19 cellular contexts compared by ENCODE assay signal in genomic region chrX:14362731-14363130, GRCh38.
DNase-seq lines count a peak whose midpoint lies in the region; ATAC-seq and TF ChIP-seq lines count a peak whose summit lies in the region.
"Had no signal": no experiment of that assay in that cellular context is flagged by ENCODE, and none has a peak within 500 bp of the region (broad histone marks: within the 10 kb centered on the region; RNA-seq: fewer than 3 reads in every experiment).

No MANE protein-coding gene starts in this region.

- POLR2A ChIA-PET in BJ (lab: Charles Lee), result no interaction called here

- CTCF ChIA-PET in BJ (lab: Yijun Ruan, JAX), result interaction anchor here (1.2 kb wide), 1 partner anchor 23 kb away, joined by 4 read pairs; no protein-coding TSS in a partner anchor

- no peaks in the 10 kb centered on the region for H3K36me3 ChIP-seq in BJ (ENCODE audit: control insufficient read depth, insufficient read depth, low read length)

- no peak overlapping the region for H3K27ac Mint-ChIP-seq in stimulated activated naive CD8-positive, alpha-beta T cell treated with anti-CD3 and anti-CD28 coated beads, Interleukin-15, amount 100 ng/mL, for 72 hours
- H3K27ac Mint-ChIP-seq: CD4-positive, alpha-beta T cell had no signal

- DNase-seq in BJ (ENCODE audit: low read depth) (peak; percentile 37), M059J (ENCODE audit: low read depth) (peak; percentile 51), epithelial cell of prostate (ENCODE audit: low read depth, low spot score) (no peak), iris pigment epithelial cell (ENCODE audit: low read depth) (peak; percentile 11), NCI-H82 (lab: John Stamatoyannopoulos, UW) (no peak)
- no peak for DNase-seq in activated CD4-positive, alpha-beta T cell treated with anti-CD3 and anti-CD28 coated beads, Interleukin-2, amount 50 U/mL, for 1 hour
- DNase-seq in stimulated activated naive CD8-positive, alpha-beta T cell treated with anti-CD3 and anti-CD28 coated beads, Interleukin-15, amount 100 ng/mL, for 72 hours, result no peak
- DNase-seq: CD4-positive, alpha-beta T cell; DMS79 treated with DMSO at 0.1 percent for 48 hours; GF-D8; Karpas-422; NCI-H1417; NCI-H2029; NCI-H526 treated with DMSO at 0.1 percent for 48 hours; NK-92 treated with Interleukin-12 subunit alpha and Interleukin-12 subunit beta, amount 100 ng/mL, for 24 hours; OCI-M1 had no signal

- no peaks in the 10 kb centered on the region for H3K27me3 ChIP-seq in BJ (ENCODE audit: control insufficient read depth, insufficient read depth, low read length)

- TF ChIP-seq CTCF in BJ (IDR thresholded peaks at IDR 0.05; ENCODE audit: insufficient read depth, low read depth, low read length), result no peak

- H3K9me3 Mint-ChIP-seq in stimulated activated naive CD8-positive, alpha-beta T cell treated with anti-CD3 and anti-CD28 coated beads, Interleukin-15, amount 100 ng/mL, for 72 hours, result no peaks in the 10 kb centered on the region
- H3K9me3 Mint-ChIP-seq: CD4-positive, alpha-beta T cell had no signal

- no peaks in the 10 kb centered on the region for H3K27me3 Mint-ChIP-seq in stimulated activated naive CD8-positive, alpha-beta T cell treated with anti-CD3 and anti-CD28 coated beads, Interleukin-15, amount 100 ng/mL, for 72 hours

- H3K27ac ChIP-seq in epithelial cell of prostate, result peak overlapping the region; percentile 14
- H3K27ac ChIP-seq: A549, SK-N-MC had no signal

- no peaks in the 10 kb centered on the region for H3K4me1 Mint-ChIP-seq in stimulated activated naive CD8-positive, alpha-beta T cell treated with anti-CD3 and anti-CD28 coated beads, Interleukin-15, amount 100 ng/mL, for 72 hours

- no peak overlapping the region for H3K4me3 Mint-ChIP-seq in stimulated activated naive CD8-positive, alpha-beta T cell treated with anti-CD3 and anti-CD28 coated beads, Interleukin-15, amount 100 ng/mL, for 72 hours
- H3K4me3 Mint-ChIP-seq: CD4-positive, alpha-beta T cell had no signal

- ATAC-seq in stimulated activated naive CD8-positive, alpha-beta T cell treated with anti-CD3 and anti-CD28 coated beads, Interleukin-15, amount 100 ng/mL, for 72 hours, result no peak
- ATAC-seq in GM18519 (IDR thresholded peaks at IDR 0.05; ENCODE audit: low FRiP score, unreplicated experiment), result no peak
- ATAC-seq: A549 had no signal

- H3K4me3 ChIP-seq in BJ (ENCODE audit: low read depth, low read length), result no peak overlapping the region
- H3K4me3 ChIP-seq: A549, SK-N-MC had no signal

Comparison
In these comparisons a context has a peak if more than half of its experiments do, and no peak if none do; other contexts are left out.
1. DNase-seq: peak in BJ (single experiment), M059J (single experiment) and iris pigment epithelial cell (single experiment); none in epithelial cell of prostate (single experiment), activated CD4-positive, alpha-beta T cell treated with anti-CD3 and anti-CD28 coated beads, Interleukin-2, amount 50 U/mL, for 1 hour (single experiment), stimulated activated naive CD8-positive, alpha-beta T cell treated with anti-CD3 and anti-CD28 coated beads, Interleukin-15, amount 100 ng/mL, for 72 hours (0 of 2) and NCI-H82 (single experiment).